Comparison of ENCODE assay signal across 9 cellular contexts in the genomic region with DNA sequence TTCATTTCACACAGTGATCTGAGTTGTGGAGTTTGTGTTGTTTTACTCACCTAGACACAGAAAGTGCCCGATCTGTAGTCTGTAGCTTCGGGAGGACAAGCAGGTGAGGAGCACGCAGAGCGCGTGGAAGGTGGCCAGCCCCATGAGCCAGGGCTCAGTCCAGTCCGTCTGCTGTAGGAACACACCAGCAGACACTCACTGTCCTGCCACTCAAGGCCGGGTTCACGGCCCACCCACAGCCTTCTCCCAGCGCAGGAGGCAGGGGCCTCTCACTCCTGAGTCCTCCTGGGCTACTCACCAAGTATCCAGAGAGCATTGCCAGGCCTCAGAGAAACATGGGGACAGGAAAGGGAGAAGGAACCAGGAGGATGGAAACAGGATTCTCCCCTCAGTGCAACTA. TPM values are rescaled to one million over a fixed set of nuclear protein-coding genes. Genes with fewer than 3 reads are reported as not detected.
DNase-seq lines count a peak whose midpoint lies in the region; ATAC-seq and TF ChIP-seq lines count a peak whose summit lies in the region.
"Had no signal": no experiment of that assay in that cellular context is flagged by ENCODE, and none has a peak within 500 bp of the region (broad histone marks: within the 10 kb centered on the region; RNA-seq: fewer than 3 reads in every experiment).

No MANE protein-coding gene starts in this region.

- H3K23ac ChIP-seq in H9 (ENCODE audit: insufficient read length, low read depth, low read length) (no peak overlapping the region), mesenchymal stem cell (ENCODE audit: low read length in 2 of 2) (no peak overlapping the region)

- intact Hi-C loops in activated T-helper 2 cell treated with anti-CD3 and anti-CD28 coated beads, Interferon-gamma antibody, Interleukin-2, Interleukin-4, amounts not matched to agents 10 μg/mL and 5 μg/mL and 100 μg/mL, durations not matched to agents 14 hours and 24 hours and 36 hours (cut with micrococcal nuclease) = no loop called here

- H2BK120ac ChIP-seq in H9 (ENCODE audit: low read depth, low read length, poor library complexity, severe bottlenecking) (no peak overlapping the region), mesenchymal stem cell (ENCODE audit: low read depth, low read length) (no peak overlapping the region)

- H3K27ac ChIP-seq in ACC112 (ENCODE audit: low read depth, low read length) (peak overlapping the region; percentile 45), H9 (ENCODE audit: insufficient read length, low read depth, low read length) (no peak overlapping the region), mesenchymal stem cell (ENCODE audit: low read length, poor library complexity, severe bottlenecking) (peak overlapping the region; percentile 22)

- H4K20me1 ChIP-seq in H9 (ENCODE audit: control insufficient read depth, insufficient read depth, insufficient read length) = no peaks in the 10 kb centered on the region

- H2AK5ac ChIP-seq in H9 (ENCODE audit: insufficient read length, low read length) (no peak overlapping the region), mesenchymal stem cell (ENCODE audit: low read length, severe bottlenecking) (peak overlapping the region; percentile 46)

- H2BK15ac ChIP-seq in H9 (ENCODE audit: low read depth, low read length) = no peak overlapping the region
- H2BK15ac ChIP-seq in mesenchymal stem cell (ENCODE audit: low read depth, poor library complexity, severe bottlenecking) = no peak overlapping the region

- DNase-seq in H9 = no peak
- DNase-seq in activated T-helper 2 cell treated with anti-CD3 and anti-CD28 coated beads, Interferon-gamma antibody, Interleukin-2, Interleukin-4, amounts not matched to agents 10 μg/mL and 5 μg/mL and 100 μg/mL, durations not matched to agents 14 hours and 24 hours and 36 hours (ENCODE audit: low spot score) = no peak
- DNase-seq in mesenchymal stem cell = no peak
- DNase-seq in HuH-7.5 (ENCODE audit: low spot score) = no peak
- DNase-seq in NCI-H2227 treated with DMSO at 0.1 percent for 48 hours (lab: John Stamatoyannopoulos, UW) = no peak

- no peaks in the 10 kb centered on the region for H3K27me3 Mint-ChIP-seq in H9 (ENCODE audit: low read depth)
- H3K27me3 Mint-ChIP-seq in activated T-helper 2 cell treated with anti-CD3 and anti-CD28 coated beads, Interferon-gamma antibody, Interleukin-2, Interleukin-4, amounts not matched to agents 10 μg/mL and 5 μg/mL and 100 μg/mL, durations not matched to agents 14 hours and 24 hours and 36 hours (ENCODE audit: low read depth) = no peaks in the 10 kb centered on the region

- H4K5ac ChIP-seq in H9 (ENCODE audit: insufficient read length, low read depth, low read length) = no peak overlapping the region

- no peak overlapping the region for H4K91ac ChIP-seq in H9 (ENCODE audit: insufficient read length, low read depth, low read length)
- peak overlapping the region; percentile 5 for H4K91ac ChIP-seq in mesenchymal stem cell (ENCODE audit: low read length)

- no peak overlapping the region for H2BK5ac ChIP-seq in H9 (ENCODE audit: insufficient read length, low read length)
- H2BK5ac ChIP-seq in mesenchymal stem cell (ENCODE audit: low read depth, low read length, poor library complexity, severe bottlenecking) = no peak overlapping the region

- H3K18ac ChIP-seq in H9 (ENCODE audit: insufficient read length, low read depth, low read length) (no peak overlapping the region), mesenchymal stem cell (ENCODE audit: low read depth in 1 of 2, low read length in 2 of 2) (no peak overlapping the region)

- ATAC-seq in GM18861 (IDR thresholded peaks at IDR 0.05; ENCODE audit: unreplicated experiment) (no peak), GM19455 (IDR thresholded peaks at IDR 0.05; ENCODE audit: unreplicated experiment) (no peak)

- peaks cover 35 to 36% of the 10 kb centered on the region in 2 experiments for H3K4me1 Mint-ChIP-seq in H9
- peaks cover 34% of the 10 kb centered on the region for H3K4me1 Mint-ChIP-seq in activated T-helper 2 cell treated with anti-CD3 and anti-CD28 coated beads, Interferon-gamma antibody, Interleukin-2, Interleukin-4, amounts not matched to agents 10 μg/mL and 5 μg/mL and 100 μg/mL, durations not matched to agents 14 hours and 24 hours and 36 hours (ENCODE audit: low read depth)

- no peak overlapping the region for H4K8ac ChIP-seq in H9 (replicated peaks; ENCODE audit: insufficient read length, low read depth, low read length)
- H4K8ac ChIP-seq in mesenchymal stem cell (ENCODE audit: low read length) = no peak overlapping the region

- no peak overlapping the region for H2BK20ac ChIP-seq in H9 (ENCODE audit: low read depth, low read length, poor library complexity, severe bottlenecking)

- H3T11ph ChIP-seq in H9 (ENCODE audit: low read length) = no peak overlapping the region

- H3K36me3 ChIP-seq in ACC112 (ENCODE audit: insufficient read depth, low read length) = peaks cover 4% of the 10 kb centered on the region; the same call in 1 of the 2 replicates
- peaks cover 16 to 24% of the 10 kb centered on the region in 2 experiments for H3K36me3 ChIP-seq in mesenchymal stem cell (ENCODE audit: control insufficient read depth in 1 of 2, insufficient read depth in 2 of 2, low read depth in 1 of 2, low read length in 2 of 2)
- H3K36me3 ChIP-seq: colonic mucosa had no signal

- H3K27me3 ChIP-seq in ACC112 (ENCODE audit: insufficient read depth, low read length) = no peaks in the 10 kb centered on the region
- no peaks in the 10 kb centered on the region for H3K27me3 ChIP-seq in H9 (ENCODE audit: insufficient read depth, low read length)
- no peaks in the 10 kb centered on the region for H3K27me3 ChIP-seq in mesenchymal stem cell (ENCODE audit: control insufficient read depth in 1 of 2, insufficient read depth in 1 of 2, low read length in 2 of 2)
- H3K27me3 ChIP-seq: colonic mucosa had no signal

- H3K79me1 ChIP-seq in H9 (ENCODE audit: insufficient read depth, low read depth, low read length, poor library complexity, severe bottlenecking) = peaks cover 3% of the 10 kb centered on the region
- peaks cover 18% of the 10 kb centered on the region for H3K79me1 ChIP-seq in mesenchymal stem cell (replicated peaks; ENCODE audit: low read length, poor library complexity, severe bottlenecking)

- no peak overlapping the region for H3K56ac ChIP-seq in H9 (ENCODE audit: insufficient read length, low read depth, low read length)

- peaks cover 21% of the 10 kb centered on the region for H3K79me2 ChIP-seq in ACC112 (ENCODE audit: control insufficient read depth, insufficient read depth, low read length, unreplicated experiment)
- H3K79me2 ChIP-seq in H9 (ENCODE audit: insufficient read depth, low read length) = peaks cover 4% of the 10 kb centered on the region; the same call in 1 of the 2 replicates

- no peak overlapping the region for H2AFZ ChIP-seq in ACC112 (ENCODE audit: low read length, unreplicated experiment)
- no peak overlapping the region for H2AFZ ChIP-seq in H9 (ENCODE audit: low read length)
- no peak overlapping the region for H2AFZ ChIP-seq in mesenchymal stem cell (ENCODE audit: low read depth, low read length)

- peak overlapping the region; percentile 18 to 44 (median 24); a peak in 3 of 7 replicates for H3K27ac Mint-ChIP-seq in H9
- peak overlapping the region; percentile 91 for H3K27ac Mint-ChIP-seq in activated T-helper 2 cell treated with anti-CD3 and anti-CD28 coated beads, Interferon-gamma antibody, Interleukin-2, Interleukin-4, amounts not matched to agents 10 μg/mL and 5 μg/mL and 100 μg/mL, durations not matched to agents 14 hours and 24 hours and 36 hours

- no CpG with 5 or more reads among the region's 9 CpGs for WGBS in H9 (ENCODE audit: extremely low coverage, insufficient read length, low lambda C conversion rate)
- WGBS in mesenchymal stem cell = 97% methylated on average over 8 of the region's 9 CpGs

- peak overlapping the region; percentile 92 to 98; a peak in 4 of 5 replicates for H3K4me3 Mint-ChIP-seq in H9
- H3K4me3 Mint-ChIP-seq in activated T-helper 2 cell treated with anti-CD3 and anti-CD28 coated beads, Interferon-gamma antibody, Interleukin-2, Interleukin-4, amounts not matched to agents 10 μg/mL and 5 μg/mL and 100 μg/mL, durations not matched to agents 14 hours and 24 hours and 36 hours (ENCODE audit: low read depth) = peak overlapping the region; percentile 88

- peak overlapping the region; percentile 86 for H3K4me3 ChIP-seq in ACC112 (ENCODE audit: low read depth, low read length)
- H3K4me3 ChIP-seq in mesenchymal stem cell (ENCODE audit: insufficient read depth in 1 of 2, low read depth in 1 of 2, low read length in 2 of 2) = peak overlapping the region in 1 of 2 experiments; percentile 89

- H3K36me3 Mint-ChIP-seq in H9 (ENCODE audit: insufficient read depth in 1 of 3, low read depth in 3 of 3) = peaks cover 7 to 26% (median 24%) of the 10 kb centered on the region in 3 experiments; a peak in 6 of 7 replicates
- H3K36me3 Mint-ChIP-seq in activated T-helper 2 cell treated with anti-CD3 and anti-CD28 coated beads, Interferon-gamma antibody, Interleukin-2, Interleukin-4, amounts not matched to agents 10 μg/mL and 5 μg/mL and 100 μg/mL, durations not matched to agents 14 hours and 24 hours and 36 hours (ENCODE audit: low read depth) = peaks cover 32% of the 10 kb centered on the region

- H3K9me3 Mint-ChIP-seq in H9 = no peaks in the 10 kb centered on the region; a peak in 1 of 5 replicates
- H3K9me3 Mint-ChIP-seq in activated T-helper 2 cell treated with anti-CD3 and anti-CD28 coated beads, Interferon-gamma antibody, Interleukin-2, Interleukin-4, amounts not matched to agents 10 μg/mL and 5 μg/mL and 100 μg/mL, durations not matched to agents 14 hours and 24 hours and 36 hours = no peaks in the 10 kb centered on the region

- H3K9me3 ChIP-seq in H9 (ENCODE audit: control insufficient read depth, low read depth, low read length) (no peaks in the 10 kb centered on the region), mesenchymal stem cell (ENCODE audit: control insufficient read depth, low read length) (no peaks in the 10 kb centered on the region)
- H3K9me3 ChIP-seq: colonic mucosa had no signal

- H3K4me1 ChIP-seq in ACC112 (ENCODE audit: control insufficient read depth, insufficient read depth, low read length, unreplicated experiment) (peaks cover 33% of the 10 kb centered on the region), H9 (ENCODE audit: insufficient read depth, low read length) (no peaks in the 10 kb centered on the region), mesenchymal stem cell (ENCODE audit: control insufficient read depth, insufficient read depth, low read depth, low read length) (peaks cover 21% of the 10 kb centered on the region)
- H3K4me1 ChIP-seq: colonic mucosa had no signal

- peaks cover 8% of the 10 kb centered on the region for H3K23me2 ChIP-seq in H9 (ENCODE audit: insufficient read length, low read depth, low read length, poor library complexity, severe bottlenecking)

- no peak overlapping the region for H3K14ac ChIP-seq in H9 (ENCODE audit: insufficient read depth, low read length)
- H3K14ac ChIP-seq in mesenchymal stem cell (ENCODE audit: low read length in 2 of 2) = no peak overlapping the region

- H2BK12ac ChIP-seq in H9 (ENCODE audit: insufficient read length, low read depth, low read length) (no peak overlapping the region), mesenchymal stem cell (ENCODE audit: low read length in 2 of 2) (peak overlapping the region in 1 of 2 experiments; percentile 23)

- H3K4ac ChIP-seq in H9 (ENCODE audit: low read depth, low read length) (no peak overlapping the region), mesenchymal stem cell (ENCODE audit: low read depth in 1 of 2, low read length in 2 of 2) (no peak overlapping the region)

- H3K4me2 ChIP-seq in H9 (ENCODE audit: insufficient read depth, insufficient read length, low read length) = peak overlapping the region; percentile 62
- H3K4me2 ChIP-seq in mesenchymal stem cell (ENCODE audit: low read length, poor library complexity, severe bottlenecking) = no peak overlapping the region

- H3K9ac ChIP-seq in H9 (ENCODE audit: extremely low read depth, insufficient read length, low read length) (no peak overlapping the region), mesenchymal stem cell (ENCODE audit: low read length) (peak overlapping the region; percentile 49)

- no peak for TF ChIP-seq CTCF in H9 (conservative IDR thresholded peaks at IDR 0.05)

RNA-seq across cellular contexts. Expression of gene TMEM18, which starts 1.7 kb away (rescaled TPM):
- 28.3 and 30.7 TPM in 2 replicates for total RNA-seq in H9 (2021)
- total RNA-seq in activated T-helper 2 cell treated with anti-CD3 and anti-CD28 coated beads, Interferon-gamma antibody, Interleukin-2, Interleukin-4, amounts not matched to agents 10 μg/mL and 5 μg/mL and 100 μg/mL, durations not matched to agents 14 hours and 24 hours and 36 hours = 24.1 and 26.3 TPM in 2 replicates
- 21.7 TPM for polyA plus RNA-seq in mesenchymal stem cell (2013, experiment 1 of 2)
- polyA plus RNA-seq in mesenchymal stem cell (2013, experiment 2 of 2) = 23.6 TPM
